20 cellular contexts compared by ENCODE assay signal in the genomic region with DNA sequence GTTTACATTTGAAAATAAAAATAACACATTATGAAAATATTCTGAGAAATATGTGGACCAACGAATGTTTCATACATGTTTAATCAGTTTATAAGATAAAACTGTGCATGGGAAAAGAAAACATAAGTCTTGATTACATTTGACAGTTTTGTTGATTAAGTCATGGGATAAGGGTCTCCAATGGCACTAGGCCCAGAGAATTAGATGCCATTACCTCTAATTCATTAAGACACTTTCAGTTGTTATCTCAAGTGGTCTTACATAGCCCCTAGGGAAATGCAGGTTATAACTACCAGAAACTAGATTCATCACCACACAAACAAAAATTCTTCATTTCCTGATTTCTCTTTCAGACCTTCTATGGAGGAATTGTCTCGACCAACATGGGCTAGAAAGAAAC.
"Had no signal": no experiment of that assay in that cellular context is flagged by ENCODE, and none has a peak within 500 bp of the region (broad histone marks: within the 10 kb centered on the region; RNA-seq: fewer than 3 reads in every experiment).

No MANE protein-coding gene starts in this region.

- H3K4me3 ChIP-seq: dorsolateral prefrontal cortex, hepatocyte, neural progenitor cell, ovary, stomach, thoracic aorta, transverse colon had no signal

- DNase-seq: cortex of kidney; dorsolateral prefrontal cortex; effector CD8-positive, alpha-beta T cell; foreskin melanocyte; head of caudate nucleus; left colon; mesendoderm; nucleus accumbens; ovary; right cardiac atrium; small intestine; stimulated activated CD4-positive, alpha-beta T cell treated with anti-CD3 and anti-CD28 coated beads, Interleukin-12 subunit alpha, Interleukin-12 subunit beta, amount 100 ng/mL, for 4 hours; stimulated activated naive CD4-positive, alpha-beta T cell; stomach; substantia nigra; transverse colon had no signal

- H3K9me3 Mint-ChIP-seq: neural progenitor cell had no signal

- H3K79me2 ChIP-seq: hepatocyte had no signal

- H3K27ac ChIP-seq: dorsolateral prefrontal cortex, neural progenitor cell, ovary, stomach, thoracic aorta, transverse colon had no signal

- H3K27me3 Mint-ChIP-seq: natural killer cell treated with Interleukin-12 subunit alpha and Interleukin-12 subunit beta and Interleukin-15 and Interleukin-18, amount 100 ng/mL, for 72 hours had no signal

- ATAC-seq: natural killer cell treated with Interleukin-12 subunit alpha and Interleukin-12 subunit beta and Interleukin-15 and Interleukin-18, amount 100 ng/mL, for 72 hours had no signal

- H3K36me3 ChIP-seq: neural progenitor cell, ovary, stomach, thoracic aorta, transverse colon had no signal

- H3K4me1 ChIP-seq: neural progenitor cell had no signal

- H3K36me3 Mint-ChIP-seq: natural killer cell treated with Interleukin-12 subunit alpha and Interleukin-12 subunit beta and Interleukin-15 and Interleukin-18, amount 100 ng/mL, for 72 hours; neural progenitor cell had no signal

- FAIRE-seq: small intestine had no signal

- H3K27me3 ChIP-seq: hepatocyte, neural progenitor cell, ovary, stomach, transverse colon had no signal

- H3K9me3 ChIP-seq: ovary, stomach, thoracic aorta, transverse colon had no signal

- H3K27ac Mint-ChIP-seq: natural killer cell treated with Interleukin-12 subunit alpha and Interleukin-12 subunit beta and Interleukin-15 and Interleukin-18, amount 100 ng/mL, for 72 hours had no signal

- H2AFZ ChIP-seq: neural progenitor cell had no signal

- H3K4me2 ChIP-seq: neural progenitor cell had no signal

- H3K4me3 Mint-ChIP-seq: natural killer cell treated with Interleukin-12 subunit alpha and Interleukin-12 subunit beta and Interleukin-15 and Interleukin-18, amount 100 ng/mL, for 72 hours; neural progenitor cell had no signal

- H3K9ac ChIP-seq: neural progenitor cell had no signal
